9 cellular contexts compared by ENCODE assay signal in the genomic region with DNA sequence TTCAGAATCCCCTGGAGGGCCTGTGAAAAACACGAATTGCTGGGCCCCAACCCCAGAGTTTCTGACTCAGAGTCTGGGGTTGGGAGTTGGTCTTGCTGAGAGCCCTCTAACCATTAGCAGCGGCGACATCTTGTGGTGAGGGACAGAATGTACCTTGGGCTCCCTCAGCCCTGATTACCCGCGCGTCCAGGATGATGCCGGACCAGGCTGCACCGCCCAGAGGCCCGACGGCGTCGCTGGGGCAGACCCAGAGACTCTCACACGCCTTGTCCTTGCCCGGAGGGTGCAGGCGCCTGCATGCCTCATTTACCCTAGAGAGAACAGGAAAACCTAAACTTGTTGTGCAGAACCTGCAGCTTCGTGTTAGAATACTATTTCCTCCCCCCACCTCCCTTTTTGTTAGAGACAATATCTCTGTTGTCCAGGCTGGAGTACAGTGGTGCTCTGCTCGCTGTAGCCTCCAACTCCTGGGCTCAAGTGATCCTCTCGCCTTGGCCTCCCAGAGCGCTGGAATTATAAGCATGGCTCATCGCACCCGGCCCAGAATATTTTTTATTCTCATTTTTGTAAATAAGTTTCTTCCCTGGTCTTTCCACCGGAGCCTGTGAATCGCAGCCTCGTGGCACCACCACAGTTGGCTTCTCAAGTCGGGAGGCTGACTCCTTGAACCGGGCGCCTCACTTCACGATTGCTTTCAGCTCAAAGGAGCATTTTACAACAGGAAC. TPM values are rescaled to one million over a fixed set of nuclear protein-coding genes. Genes with fewer than 3 reads are reported as not detected.
DNase-seq lines count a peak whose midpoint lies in the region; FAIRE-seq and TF ChIP-seq lines count a peak whose summit lies in the region.
"Had no signal": no experiment of that assay in that cellular context is flagged by ENCODE, and none has a peak within 500 bp of the region (broad histone marks: within the 10 kb centered on the region; RNA-seq: fewer than 3 reads in every experiment).

No MANE protein-coding gene starts in this region.

- intact Hi-C loops in stomach (cut with DNase I; ENCODE audit: low total_unique reads): no loop called here

- no peak overlapping the region for H3K9ac ChIP-seq in GM23248
- H3K9ac ChIP-seq in Karpas-422 (ENCODE audit: low read length): no peak overlapping the region
- H3K9ac ChIP-seq in neural progenitor cell: no peak overlapping the region

- H3K9me3 ChIP-seq in GM23248 (ENCODE audit: low read depth): no peaks in the 10 kb centered on the region
- H3K9me3 ChIP-seq in Karpas-422 (ENCODE audit: low read length): no peaks in the 10 kb centered on the region
- H3K9me3 ChIP-seq in neural progenitor cell (ENCODE audit: low read depth): no peaks in the 10 kb centered on the region
- no peaks in the 10 kb centered on the region for H3K9me3 ChIP-seq in stomach

- no peak overlapping the region for H3K27ac Mint-ChIP-seq in neural progenitor cell

- in situ Hi-C loops in GM23248 (cut with MboI): no loop called here

- no peaks in the 10 kb centered on the region for H3K9me3 Mint-ChIP-seq in neural progenitor cell

- H3K9me2 ChIP-seq in GM23248 (ENCODE audit: insufficient read depth) (no peaks in the 10 kb centered on the region), Karpas-422 (replicated peaks; ENCODE audit: insufficient read depth, low read length) (no peaks in the 10 kb centered on the region)

- peaks cover 9% of the 10 kb centered on the region for H3K27me3 Mint-ChIP-seq in neural progenitor cell (ENCODE audit: insufficient read depth, low read depth)

- peak overlapping the region; percentile 22 for H3K27ac ChIP-seq in GM23248
- H3K27ac ChIP-seq in Karpas-422 (ENCODE audit: low read length): no peak overlapping the region
- H3K27ac ChIP-seq in neural progenitor cell: no peak overlapping the region
- H3K27ac ChIP-seq in stomach: peak overlapping the region; percentile 75 to 83 (median 78)

- H3F3A ChIP-seq in GM23248 (ENCODE audit: insufficient read depth) (peaks cover 8% of the 10 kb centered on the region; the same call in 1 of the 2 replicates), neural progenitor cell (ENCODE audit: low read depth) (peaks cover 6% of the 10 kb centered on the region)

- no peaks in the 10 kb centered on the region for H3K79me2 ChIP-seq in GM23248 (ENCODE audit: insufficient read depth)
- H3K79me2 ChIP-seq in Karpas-422 (ENCODE audit: low read length): no peaks in the 10 kb centered on the region
- H3K79me2 ChIP-seq in neural progenitor cell (ENCODE audit: low read depth): no peaks in the 10 kb centered on the region

- peak overlapping the region; percentile 35 for H3K4me3 Mint-ChIP-seq in neural progenitor cell

- H4K20me1 ChIP-seq in GM23248 (ENCODE audit: insufficient read depth): no peaks in the 10 kb centered on the region
- H4K20me1 ChIP-seq in Karpas-422 (ENCODE audit: insufficient read depth, low read depth, low read length): no peaks in the 10 kb centered on the region
- H4K20me1 ChIP-seq in neural progenitor cell (ENCODE audit: low read depth): no peaks in the 10 kb centered on the region

- H2AFZ ChIP-seq in GM23248: peak overlapping the region; percentile 78; the same call in 1 of the 2 replicates
- H2AFZ ChIP-seq in Karpas-422 (ENCODE audit: low read length): no peak overlapping the region; the same call in 1 of the 2 replicates
- peak overlapping the region; percentile 68 for H2AFZ ChIP-seq in neural progenitor cell (replicated peaks)

- WGBS in GM23248 (ENCODE audit: low coverage in 1 of 2, low lambda C conversion rate in 2 of 2, missing lambda C conversion rate in 2 of 2), 2 experiments: 16 to 17% methylated on average over 28 of the region's 28 CpGs
- WGBS in stomach, 5 donors: 28 to 36% (median 31%) methylated on average over 25 to 28 of the region's 28 CpGs

- no peak for TF ChIP-seq POLR2A in stomach (IDR thresholded peaks at IDR 0.05)

- H3K4me3 ChIP-seq in GM23248: no peak overlapping the region
- no peak overlapping the region for H3K4me3 ChIP-seq in Karpas-422 (ENCODE audit: low read length)
- no peak overlapping the region for H3K4me3 ChIP-seq in fibroblast of pulmonary artery (replicated peaks; ENCODE audit: low read depth, low read length)
- no peak overlapping the region for H3K4me3 ChIP-seq in neural progenitor cell
- no peak overlapping the region for H3K4me3 ChIP-seq in stomach

- H3K4me1 Mint-ChIP-seq in neural progenitor cell: peaks cover 11% of the 10 kb centered on the region

- H3K4me1 ChIP-seq in GM23248 (ENCODE audit: insufficient read depth) (peaks cover 6% of the 10 kb centered on the region; the same call in 1 of the 2 replicates), Karpas-422 (ENCODE audit: low read length) (peaks cover 9% of the 10 kb centered on the region), neural progenitor cell (no peaks in the 10 kb centered on the region), stomach (peaks cover 15 to 30% (median 28%) of the 10 kb centered on the region in 4 donors)

- H3K27me3 ChIP-seq in GM23248 (replicated peaks; ENCODE audit: insufficient read depth): no peaks in the 10 kb centered on the region
- H3K27me3 ChIP-seq in Karpas-422 (ENCODE audit: low read length): no peaks in the 10 kb centered on the region
- H3K27me3 ChIP-seq in neural progenitor cell: peaks cover 25% of the 10 kb centered on the region
- H3K27me3 ChIP-seq in stomach: peaks cover 0 to 7% (median 0%) of the 10 kb centered on the region in 3 donors

- no peak for TF ChIP-seq EP300 in stomach (IDR thresholded peaks at IDR 0.05)

- H3K36me3 Mint-ChIP-seq in neural progenitor cell: no peaks in the 10 kb centered on the region

- TF ChIP-seq CTCF in fibroblast of pulmonary artery (IDR thresholded peaks at IDR 0.05; ENCODE audit: low read length, missing control alignments) (peak; percentile 79), neural progenitor cell (IDR thresholded peaks at IDR 0.05) (peak; percentile 81), stomach (IDR thresholded peaks at IDR 0.05) (peak in 5 of 7 experiments; percentile 58 to 75 (median 65))

- peak; percentile 37 for FAIRE-seq in RCC 7860 (lab: Jason Lieb, UNC)

- peak; percentile 87 for DNase-seq in EH (ENCODE audit: low read depth)
- DNase-seq in GM23248: peak; percentile 95
- DNase-seq in Karpas-422: peak; percentile 90
- DNase-seq in RCC 7860 (ENCODE audit: low spot score): peak; percentile 74
- peak; percentile 87 to 89 for DNase-seq in activated T-cell treated with anti-CD3 and anti-CD28 coated beads, Interleukin-2, amount 50 U/mL, for 48 hours
- DNase-seq in fibroblast of pulmonary artery (ENCODE audit: low read depth): peak; percentile 90
- peak; percentile 94 for DNase-seq in neural progenitor cell (ENCODE audit: low spot score)
- DNase-seq in stomach: peak; percentile 87

- H3K4me2 ChIP-seq in GM23248 (ENCODE audit: unreplicated experiment): no peak overlapping the region
- no peak overlapping the region for H3K4me2 ChIP-seq in Karpas-422 (ENCODE audit: low read depth, low read length, poor library complexity, severe bottlenecking)
- H3K4me2 ChIP-seq in neural progenitor cell: no peak overlapping the region

- H3K36me3 ChIP-seq in GM23248 (ENCODE audit: low read depth) (no peaks in the 10 kb centered on the region), Karpas-422 (ENCODE audit: insufficient read depth, low read length) (no peaks in the 10 kb centered on the region), neural progenitor cell (no peaks in the 10 kb centered on the region), stomach (no peaks in the 10 kb centered on the region)

RNA-seq across cellular contexts. Expression of gene RD3, which starts 22.2 kb away (rescaled TPM):
- total RNA-seq in GM23248 (2014; rRNA removed; shearing (Covaris generic)): not detected in 2 replicates
- polyA plus RNA-seq in GM23248 (2016; fragmentation: Nextera tagmentation; extraction: Ambion mirVana) (not detected in 2 replicates), stomach (under 1 TPM in 2 of 3 donors, not detected in 1; 0.19 to 0.25 TPM)
- not detected in 2 replicates for total RNA-seq in Karpas-422 (2014; rRNA removed; shearing (Covaris generic); ENCODE audit: low replicate concordance)
- total RNA-seq in neural progenitor cell (ENCODE audit: low replicate concordance) (0.77 and 1.5 TPM in 2 replicates), stomach (under 1 TPM in 2 of 5 donors, not detected in 3; 0.14 to 0.45 TPM)
- total RNA-seq: urinary bladder had no signal

Comparison
In these comparisons a context has a peak if more than half of its experiments do, and no peak if none do; other contexts are left out.
1. H3K27ac ChIP-seq: peak in GM23248 (single experiment) and stomach (5 of 5); none in Karpas-422 (single experiment) and neural progenitor cell (single experiment).
2. Peak in every context shown above with its lines, with median percentiles within 50 percentile points of each other: DNase-seq and CTCF ChIP-seq.